ENCODE assay signal across 20 cellular contexts in genomic region chr7:1526271-1526754, GRCh38. TPM values are rescaled to one million over a fixed set of nuclear protein-coding genes. Genes with fewer than 3 reads are reported as not detected.
DNase-seq lines count a peak whose midpoint lies in the region; ATAC-seq and TF ChIP-seq lines count a peak whose summit lies in the region.
"Had no signal": no experiment of that assay in that cellular context is flagged by ENCODE, and none has a peak within 500 bp of the region (broad histone marks: within the 10 kb centered on the region; RNA-seq: fewer than 3 reads in every experiment).

No MANE protein-coding gene starts in this region.

- BruUV-seq in PC-3 (replicated peaks; lab: Mats Ljungman, UMichigan) = no TSS peak

- H3K9me3 ChIP-seq in PC-3 (ENCODE audit: low read length) = no peaks in the 10 kb centered on the region
- H3K9me3 ChIP-seq: tibial artery had no signal

- no peaks in the 10 kb centered on the region for H3F3A ChIP-seq in PC-3 (ENCODE audit: low read length, unreplicated experiment)

- peaks cover 5% of the 10 kb centered on the region; the same call in 1 of the 2 replicates for H3K4me1 ChIP-seq in PC-3 (ENCODE audit: insufficient read depth, low read length)

- peaks cover 5% of the 10 kb centered on the region for H3K4me1 Mint-ChIP-seq in type B pancreatic cell (ENCODE audit: unreplicated experiment)

- TF ChIP-seq CTCF in PC-3 (conservative IDR thresholded peaks at IDR 0.05; ENCODE audit: low read depth, low read length) = no peak
- TF ChIP-seq CTCF in type B pancreatic cell (conservative IDR thresholded peaks at IDR 0.05) = no peak

- H3K4me3 ChIP-seq in PC-3 (ENCODE audit: low read length) = peak overlapping the region; percentile 9; the same call in 1 of the 2 replicates
- H3K4me3 ChIP-seq: tibial artery had no signal

- POLR2A ChIA-PET in PC-3 (lab: Charles Lee; ENCODE audit: unreplicated experiment) = no interaction called here

- H3K79me2 ChIP-seq in PC-3 (ENCODE audit: low read length) = peaks cover 4% of the 10 kb centered on the region

- peak overlapping the region; percentile 42 for H3K4me3 Mint-ChIP-seq in type B pancreatic cell

- no peak overlapping the region for H2AFZ ChIP-seq in PC-3 (ENCODE audit: low read length)

- H3K27ac ChIP-seq in PC-3 (ENCODE audit: low read length) = no peak overlapping the region
- H3K27ac ChIP-seq: tibial artery, WERI-Rb-1 had no signal

- H3K36me3 Mint-ChIP-seq in type B pancreatic cell = no peaks in the 10 kb centered on the region
- H3K36me3 Mint-ChIP-seq: IgD-negative memory B cell had no signal

- peak overlapping the region; percentile 23; the same call in 1 of the 2 replicates for H3K4me2 ChIP-seq in PC-3 (ENCODE audit: low read length)

- H3K27me3 ChIP-seq in PC-3 (ENCODE audit: low read length) = no peaks in the 10 kb centered on the region

- no peak overlapping the region for H3K9ac ChIP-seq in PC-3 (ENCODE audit: low read length)

- H3K9me2 ChIP-seq in PC-3 (replicated peaks; ENCODE audit: low read length) = no peaks in the 10 kb centered on the region

- no peaks in the 10 kb centered on the region for H3K36me3 ChIP-seq in PC-3 (ENCODE audit: low read depth, low read length)
- H3K36me3 ChIP-seq: tibial artery, WERI-Rb-1 had no signal

- peak overlapping the region; percentile 0 for H3K27ac Mint-ChIP-seq in type B pancreatic cell

- no peaks in the 10 kb centered on the region for H4K20me1 ChIP-seq in PC-3 (ENCODE audit: low read length)

- H3K9me3 Mint-ChIP-seq in type B pancreatic cell = no peaks in the 10 kb centered on the region

- intact Hi-C loops in PC-3 (cut with micrococcal nuclease) = no loop called here

- H3K27me3 Mint-ChIP-seq in type B pancreatic cell = peaks cover 21% of the 10 kb centered on the region

- CTCF ChIA-PET in PC-3 (lab: Charles Lee) = no interaction called here

- DNase-seq in SKM-1 (lab: John Stamatoyannopoulos, UW; ENCODE audit: unreplicated experiment) (peak; percentile 5), SKM-1 treated with dmso at 0.1 percent for 144 hours (lab: John Stamatoyannopoulos, UW; ENCODE audit: unreplicated experiment) (no peak), PC-3 (peak; percentile 36), fibroblast of gingiva (ENCODE audit: low read depth) (peak; percentile 41), type B pancreatic cell (ENCODE audit: extremely low spot score, unreplicated experiment) (no peak), NCI-H510A treated with DMSO at 0.1 percent for 48 hours (lab: John Stamatoyannopoulos, UW) (no peak), NCI-H1105 (lab: John Stamatoyannopoulos, UW) (no peak)
- DNase-seq: amygdala; glutamatergic neuron; H7; mesendoderm; NCI-H1417 treated with DMSO at 0.1 percent for 48 hours; NCI-H226; stimulated activated CD4-positive, alpha-beta T cell treated with anti-CD3 and anti-CD28 coated beads, Interleukin-4, amount 100 ng/mL, for 24 hours; tibial artery; WERI-Rb-1 had no signal

- ATAC-seq in PC-3 (peak; percentile 34), HG03520 (IDR thresholded peaks at IDR 0.05; ENCODE audit: unreplicated experiment) (no peak)
- ATAC-seq: sciatic nerve had no signal

RNA-seq across cellular contexts. Expression of gene MAFK, which starts 4.2 kb away (rescaled TPM):
- total RNA-seq in PC-3 (2014; rRNA removed) (61.6 and 83.3 TPM in 2 replicates), type B pancreatic cell (ENCODE audit: low replicate concordance) (8.2 and 19.9 TPM in 2 replicates)

RNA-seq across cellular contexts. Expression of gene INTS1, which starts 22.1 kb away (rescaled TPM):
- 62.9 and 92.6 TPM in 2 replicates for total RNA-seq in PC-3 (2014; rRNA removed)
- 112 and 134 TPM in 2 replicates for total RNA-seq in type B pancreatic cell (ENCODE audit: low replicate concordance)

RNA-seq across cellular contexts. Expression of gene TMEM184A, which starts 29.7 kb away (rescaled TPM):
- total RNA-seq in PC-3 (2014; rRNA removed) (23.1 and 31.3 TPM in 2 replicates), type B pancreatic cell (ENCODE audit: low replicate concordance) (6.6 and 7.6 TPM in 2 replicates)
- total RNA-seq: endothelial cell of umbilical vein had no signal

RNA-seq across cellular contexts. Expression of gene PSMG3, which starts 43.5 kb away (rescaled TPM):
- total RNA-seq in PC-3 (2014; rRNA removed) = 133 and 171 TPM in 2 replicates
- 27.0 and 35.2 TPM in 2 replicates for total RNA-seq in type B pancreatic cell (ENCODE audit: low replicate concordance)

Comparison
In these comparisons a context has a peak if more than half of its experiments do, and no peak if none do; other contexts are left out.
1. DNase-seq: peak in SKM-1 (single experiment), PC-3 (single experiment) and fibroblast of gingiva (single experiment); none in SKM-1 treated with dmso at 0.1 percent for 144 hours (single experiment), type B pancreatic cell (single experiment), NCI-H510A treated with DMSO at 0.1 percent for 48 hours (single experiment) and NCI-H1105 (single experiment).